Comparison of ENCODE assay signal across 8 cellular contexts in genomic region chr2:181430406-181431199, GRCh38. TPM values are rescaled to one million over a fixed set of nuclear protein-coding genes. Genes with fewer than 3 reads are reported as not detected.
DNase-seq lines count a peak whose midpoint lies in the region; ATAC-seq and TF ChIP-seq lines count a peak whose summit lies in the region.

No MANE protein-coding gene starts in this region.

- peak; percentile 56 for TF ChIP-seq CTCF in SK-N-SH (IDR thresholded peaks at IDR 0.05)

- WGBS in SK-N-SH (ENCODE audit: low lambda C conversion rate), result 39% methylated on average over 3 of the region's 3 CpGs

- H3K9me3 ChIP-seq in BLaER1, result peaks cover 52% of the 10 kb centered on the region
- H3K9me3 ChIP-seq in SK-N-SH, result no peaks in the 10 kb centered on the region

- no peak for TF ChIP-seq RAD21 in SK-N-SH (IDR thresholded peaks at IDR 0.05; ENCODE audit: low read length)

- no peaks in the 10 kb centered on the region for H4K20me1 ChIP-seq in BLaER1
- H4K20me1 ChIP-seq in SK-N-SH (ENCODE audit: insufficient read depth), result no peaks in the 10 kb centered on the region

- H3K4me2 ChIP-seq in BLaER1 (peak overlapping the region; percentile 48), SK-N-SH (no peak overlapping the region)

- no peak for DNase-seq in SK-N-SH
- DNase-seq in foreskin melanocyte, result peak; percentile 8

- H3K27ac ChIP-seq in BLaER1, result peak overlapping the region; percentile 35
- H3K27ac ChIP-seq in SK-N-SH (ENCODE audit: low read depth in 2 of 2, low read length in 1 of 2), result no peak overlapping the region

- no peaks in the 10 kb centered on the region for H3K79me2 ChIP-seq in SK-N-SH (ENCODE audit: insufficient read depth)

- no peaks in the 10 kb centered on the region for H3K27me3 ChIP-seq in BLaER1
- no peaks in the 10 kb centered on the region for H3K27me3 ChIP-seq in SK-N-SH (ENCODE audit: insufficient read depth)

- no peak overlapping the region for H3K4me3 ChIP-seq in BLaER1
- H3K4me3 ChIP-seq in SK-N-SH (ENCODE audit: low read depth in 2 of 2, low read length in 1 of 2), result no peak overlapping the region

- CTCF ChIA-PET in SK-N-SH (lab: Yijun Ruan, JAX), result interaction anchor here (1.1 kb wide), 1 partner anchor 326 kb away, joined by 3 read pairs; no protein-coding TSS in a partner anchor

- H3K36me3 ChIP-seq in BLaER1, result no peaks in the 10 kb centered on the region
- H3K36me3 ChIP-seq in SK-N-SH (replicated peaks in 1 of 2; ENCODE audit: control insufficient read depth in 1 of 2, insufficient read depth in 2 of 2, low read length in 1 of 2), result no peaks in the 10 kb centered on the region

- H3K4me1 ChIP-seq in BLaER1, result peaks cover 27% of the 10 kb centered on the region
- H3K4me1 ChIP-seq in SK-N-SH (ENCODE audit: control insufficient read depth in 1 of 2, insufficient read depth in 2 of 2, low read depth in 1 of 2, low read length in 1 of 2), result no peaks in the 10 kb centered on the region

- no peaks in the 10 kb centered on the region for H3F3A ChIP-seq in SK-N-SH (replicated peaks; ENCODE audit: insufficient read depth)

- ATAC-seq in GM21528 (IDR thresholded peaks at IDR 0.05; ENCODE audit: low FRiP score, unreplicated experiment) (peak; percentile 57), HG03460 (IDR thresholded peaks at IDR 0.05; ENCODE audit: unreplicated experiment) (no peak), HG03439 (IDR thresholded peaks at IDR 0.05; ENCODE audit: unreplicated experiment) (no peak), GM18873 (IDR thresholded peaks at IDR 0.05; ENCODE audit: low FRiP score, unreplicated experiment) (no peak), HG03521 (IDR thresholded peaks at IDR 0.05; ENCODE audit: unreplicated experiment) (no peak)

- no peak overlapping the region for H2AFZ ChIP-seq in SK-N-SH (ENCODE audit: low read depth)

- no peaks in the 10 kb centered on the region for H3K9me2 ChIP-seq in SK-N-SH

- TF ChIP-seq EP300 in SK-N-SH (IDR thresholded peaks at IDR 0.05; ENCODE audit: borderline replicate concordance in 1 of 2, low read depth in 1 of 2, low read length in 1 of 2), result no peak

- POLR2A ChIA-PET in SK-N-SH (lab: Yijun Ruan, JAX), result no interaction called here

- H3K9ac ChIP-seq in BLaER1, result no peak overlapping the region
- H3K9ac ChIP-seq in SK-N-SH, result no peak overlapping the region

TF ChIP-seq in SK-N-SH, 30 proteins besides CTCF, POLR2A, EP300 and RAD21:
- TF ChIP-seq, protein P1, sequence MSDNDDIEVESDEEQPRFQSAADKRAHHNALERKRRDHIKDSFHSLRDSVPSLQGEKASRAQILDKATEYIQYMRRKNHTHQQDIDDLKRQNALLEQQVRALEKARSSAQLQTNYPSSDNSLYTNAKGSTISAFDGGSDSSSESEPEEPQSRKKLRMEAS (IDR thresholded peaks at IDR 0.05; ENCODE audit: low read depth), result no peak

RNA-seq across cellular contexts. Expression of gene ITGA4, which starts 26.6 kb away (rescaled TPM):
- polyA plus RNA-seq in SK-N-SH (2012; rRNA removed), result 10.5 and 12.5 TPM in 2 replicates
- polyA plus RNA-seq in SK-N-SH (2012; cell fraction: cytosol; rRNA removed), result 14.1 and 15.4 TPM in 2 replicates
- 7.0 and 12.7 TPM in 2 replicates for polyA plus RNA-seq in SK-N-SH (2012; cell fraction: nucleus; rRNA removed)
